Comparison of ENCODE assay signal across 1 cellular context in the genomic region with DNA sequence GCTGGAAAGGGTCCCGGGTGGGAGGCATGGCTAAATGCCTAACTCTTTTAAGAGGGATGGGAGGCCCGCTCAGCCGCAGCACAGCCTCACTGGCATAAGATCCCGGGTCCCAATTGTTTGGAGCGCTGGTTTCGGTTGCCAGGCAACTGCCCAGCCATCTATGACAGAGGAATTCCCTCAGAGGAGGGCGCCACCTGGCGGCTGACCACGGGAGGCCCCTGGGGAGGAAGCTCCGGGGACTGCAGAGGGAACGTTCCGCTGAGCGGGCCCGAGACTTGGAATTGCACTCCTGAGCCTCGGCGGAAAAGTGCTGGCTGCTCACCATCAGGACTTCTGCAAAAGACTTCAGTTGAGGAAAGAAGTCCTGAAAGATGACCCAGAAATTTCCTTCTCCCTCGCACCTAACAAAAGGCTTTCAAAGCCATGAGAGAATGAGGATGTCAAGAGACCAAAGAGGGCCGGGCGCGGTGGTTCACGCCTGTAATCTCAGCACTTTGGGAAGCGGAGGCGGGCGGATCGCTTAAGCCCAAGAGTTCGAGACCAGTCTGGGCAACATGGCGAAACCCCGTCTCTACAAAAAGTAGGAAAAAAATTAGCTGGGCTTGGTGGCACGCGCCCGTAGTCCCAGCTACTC.
TF ChIP-seq lines count a peak whose summit lies in the region.

No MANE protein-coding gene starts in this region.

TF ChIP-seq in WTC11, 78 proteins besides CTCF, POLR2A, EP300 and RAD21 (continued from another document):
- TF ChIP-seq, protein P1, sequence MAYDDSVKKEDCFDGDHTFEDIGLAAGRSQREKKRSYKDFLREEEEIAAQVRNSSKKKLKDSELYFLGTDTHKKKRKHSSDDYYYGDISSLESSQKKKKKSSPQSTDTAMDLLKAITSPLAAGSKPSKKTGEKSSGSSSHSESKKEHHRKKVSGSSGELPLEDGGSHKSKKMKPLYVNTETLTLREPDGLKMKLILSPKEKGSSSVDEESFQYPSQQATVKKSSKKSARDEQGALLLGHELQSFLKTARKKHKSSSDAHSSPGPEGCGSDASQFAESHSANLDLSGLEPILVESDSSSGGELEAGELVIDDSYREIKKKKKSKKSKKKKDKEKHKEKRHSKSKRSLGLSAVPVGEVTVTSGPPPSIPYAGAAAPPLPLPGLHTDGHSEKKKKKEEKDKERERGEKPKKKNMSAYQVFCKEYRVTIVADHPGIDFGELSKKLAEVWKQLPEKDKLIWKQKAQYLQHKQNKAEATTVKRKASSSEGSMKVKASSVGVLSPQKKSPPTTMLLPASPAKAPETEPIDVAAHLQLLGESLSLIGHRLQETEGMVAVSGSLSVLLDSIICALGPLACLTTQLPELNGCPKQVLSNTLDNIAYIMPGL (CRISPR knock-in tag; IDR thresholded peaks at IDR 0.05): 0 out of 2 replicates have a peak, but pooled peaks have one; percentile 26
- no peak for TF ChIP-seq NFYB (CRISPR knock-in tag; conservative IDR thresholded peaks at IDR 0.05; ENCODE audit: low read depth)
- 0 out of 2 replicates have a peak, but pooled peaks have one; percentile 32 for TF ChIP-seq TEAD4 (CRISPR knock-in tag; IDR thresholded peaks at IDR 0.05)
